ENCODE assay signal across 26 cellular contexts in the genomic region with DNA sequence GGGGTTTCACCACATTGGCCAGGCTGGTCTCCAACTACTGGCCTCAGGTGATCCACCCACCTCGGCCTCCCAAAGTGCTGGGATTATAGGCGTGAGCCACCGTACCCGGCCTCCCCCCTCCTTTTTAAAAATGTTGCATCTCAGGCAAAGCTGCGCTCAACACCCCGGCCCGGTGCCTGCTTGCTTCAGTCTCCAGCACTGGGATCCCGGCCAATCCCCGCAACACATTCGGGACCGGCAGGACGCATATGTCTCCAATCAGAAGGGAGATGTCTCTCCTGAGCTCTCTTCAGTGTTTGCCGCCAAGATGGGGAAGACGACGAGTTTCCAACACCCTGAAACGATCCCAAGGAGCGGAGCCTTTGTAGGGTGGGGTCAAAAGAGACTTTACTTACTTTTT. TPM values are rescaled to one million over a fixed set of nuclear protein-coding genes. Genes with fewer than 3 reads are reported as not detected.
DNase-seq lines count a peak whose midpoint lies in the region; ATAC-seq and TF ChIP-seq lines count a peak whose summit lies in the region.
"Had no signal": no experiment of that assay in that cellular context is flagged by ENCODE, and none has a peak within 500 bp of the region (broad histone marks: within the 10 kb centered on the region; RNA-seq: fewer than 3 reads in every experiment).

No MANE protein-coding gene starts in this region.

- H3K4me1 Mint-ChIP-seq in neural progenitor cell, result peaks cover 3% of the 10 kb centered on the region
- no peaks in the 10 kb centered on the region for H3K4me1 Mint-ChIP-seq in natural killer cell treated with Interleukin-12 subunit alpha and Interleukin-12 subunit beta and Interleukin-15 and Interleukin-18, amount 100 ng/mL, for 72 hours (ENCODE audit: low read depth in 2 of 2)
- H3K4me1 Mint-ChIP-seq: CD4-positive, alpha-beta memory T cell had no signal

- no peak overlapping the region for H3K4me3 ChIP-seq in left ventricle myocardium inferior
- H3K4me3 ChIP-seq in heart left ventricle, result no peak overlapping the region
- no peak overlapping the region for H3K4me3 ChIP-seq in neural progenitor cell
- H3K4me3 ChIP-seq in testis, result no peak overlapping the region
- H3K4me3 ChIP-seq: A549, BLaER1, GM12878, GM23248, HAP-1, MG63 had no signal

- peak overlapping the region; percentile 86 for H3K27ac Mint-ChIP-seq in neural progenitor cell
- no peak overlapping the region for H3K27ac Mint-ChIP-seq in natural killer cell treated with Interleukin-12 subunit alpha and Interleukin-12 subunit beta and Interleukin-15 and Interleukin-18, amount 100 ng/mL, for 72 hours
- H3K27ac Mint-ChIP-seq: CD4-positive, alpha-beta memory T cell had no signal

- H3K27ac ChIP-seq in left ventricle myocardium inferior (replicated peaks) (peak overlapping the region; percentile 76), heart left ventricle (peak overlapping the region in 5 of 12 donors; percentile 10 to 78 (median 64)), caudate nucleus (ENCODE audit: low read depth, low read length) (peak overlapping the region; percentile 94), neural progenitor cell (no peak overlapping the region), testis (peak overlapping the region; percentile 39 to 69)
- H3K27ac ChIP-seq: A549, GM23248, HL-60 had no signal

- peaks cover 3% of the 10 kb centered on the region for H3K36me3 Mint-ChIP-seq in neural progenitor cell
- H3K36me3 Mint-ChIP-seq in natural killer cell treated with Interleukin-12 subunit alpha and Interleukin-12 subunit beta and Interleukin-15 and Interleukin-18, amount 100 ng/mL, for 72 hours, result no peaks in the 10 kb centered on the region

- H3K36me3 ChIP-seq in left ventricle myocardium inferior, result no peaks in the 10 kb centered on the region
- peaks cover 0 to 4% (median 0%) of the 10 kb centered on the region in 9 donors for H3K36me3 ChIP-seq in heart left ventricle
- no peaks in the 10 kb centered on the region for H3K36me3 ChIP-seq in neural progenitor cell
- no peaks in the 10 kb centered on the region for H3K36me3 ChIP-seq in testis (ENCODE audit: low read depth, missing control alignments)
- H3K36me3 ChIP-seq: HAP-1, MG63 had no signal

- no peak overlapping the region for H2AFZ ChIP-seq in neural progenitor cell (replicated peaks)
- H2AFZ ChIP-seq: GM23248 had no signal

- no peak for TF ChIP-seq CTCF in left ventricle myocardium inferior (IDR thresholded peaks at IDR 0.05; ENCODE audit: borderline replicate concordance)
- no peak for TF ChIP-seq CTCF in heart left ventricle (IDR thresholded peaks at IDR 0.05)
- no peak for TF ChIP-seq CTCF in neural progenitor cell (IDR thresholded peaks at IDR 0.05)
- TF ChIP-seq CTCF in testis (IDR thresholded peaks at IDR 0.05), result no peak

- no peaks in the 10 kb centered on the region for H3K27me3 ChIP-seq in left ventricle myocardium inferior (ENCODE audit: low read depth)
- no peaks in the 10 kb centered on the region for H3K27me3 ChIP-seq in heart left ventricle
- H3K27me3 ChIP-seq in neural progenitor cell, result no peaks in the 10 kb centered on the region
- H3K27me3 ChIP-seq in testis, result no peaks in the 10 kb centered on the region
- H3K27me3 ChIP-seq: BLaER1, MG63 had no signal

- no peak overlapping the region for H3K9ac ChIP-seq in neural progenitor cell
- H3K9ac ChIP-seq: BLaER1, GM23248 had no signal

- DNase-seq in left ventricle myocardium inferior (no peak), heart left ventricle (no peak), caudate nucleus (lab: John Stamatoyannopoulos, UW) (peak in 3 of 61 donors; percentile 12 to 21 (median 15)), neural progenitor cell (ENCODE audit: low spot score) (no peak), testis (peak; percentile 50)
- no peak for DNase-seq in natural killer cell treated with Interleukin-12 subunit alpha and Interleukin-12 subunit beta and Interleukin-15 and Interleukin-18, amount 100 ng/mL, for 72 hours (ENCODE audit: low spot score)
- DNase-seq: CD4-positive, alpha-beta memory T cell; EL; GM23248; IMR-90; Kasumi-1; MG63; NCI-H1092 treated with DMSO at 0.1 percent for 48 hours; NCI-H146; NCI-H2029 treated with DMSO at 0.1 percent for 48 hours; NCI-H2171; NCI-H526; NK-92 treated with Interleukin-12 subunit alpha and Interleukin-12 subunit beta, amount 100 ng/mL, for 24 hours had no signal

- no peak overlapping the region for H3K4me3 Mint-ChIP-seq in neural progenitor cell
- no peak overlapping the region for H3K4me3 Mint-ChIP-seq in natural killer cell treated with Interleukin-12 subunit alpha and Interleukin-12 subunit beta and Interleukin-15 and Interleukin-18, amount 100 ng/mL, for 72 hours
- H3K4me3 Mint-ChIP-seq: CD4-positive, alpha-beta memory T cell had no signal

- H3K4me1 ChIP-seq in left ventricle myocardium inferior (no peaks in the 10 kb centered on the region), heart left ventricle (no peaks in the 10 kb centered on the region), neural progenitor cell (no peaks in the 10 kb centered on the region), testis (no peaks in the 10 kb centered on the region)
- H3K4me1 ChIP-seq: A549, HAP-1 had no signal

- intact Hi-C loops in left ventricle myocardium inferior (cut with micrococcal nuclease), result no loop called here
- intact Hi-C loops in heart left ventricle (cut with DNase I), result no loop called here
- intact Hi-C loops in testis (cut with DNase I; ENCODE audit: low total_unique reads), result no loop called here

- no peaks in the 10 kb centered on the region for H3K9me3 ChIP-seq in left ventricle myocardium inferior (replicated peaks)
- no peaks in the 10 kb centered on the region for H3K9me3 ChIP-seq in heart left ventricle
- H3K9me3 ChIP-seq in neural progenitor cell (ENCODE audit: low read depth), result no peaks in the 10 kb centered on the region
- H3K9me3 ChIP-seq in testis, result no peaks in the 10 kb centered on the region
- H3K9me3 ChIP-seq: A549, HAP-1, MG63 had no signal

- H3K9me3 Mint-ChIP-seq in neural progenitor cell, result peaks cover 4% of the 10 kb centered on the region
- H3K9me3 Mint-ChIP-seq in natural killer cell treated with Interleukin-12 subunit alpha and Interleukin-12 subunit beta and Interleukin-15 and Interleukin-18, amount 100 ng/mL, for 72 hours, result no peaks in the 10 kb centered on the region
- H3K9me3 Mint-ChIP-seq: CD4-positive, alpha-beta memory T cell had no signal

- no peaks in the 10 kb centered on the region for H3K79me2 ChIP-seq in neural progenitor cell (ENCODE audit: low read depth)

- ATAC-seq in heart left ventricle (no peak), HG03108 (IDR thresholded peaks at IDR 0.05; ENCODE audit: unreplicated experiment) (no peak)
- no peak for ATAC-seq in natural killer cell treated with Interleukin-12 subunit alpha and Interleukin-12 subunit beta and Interleukin-15 and Interleukin-18, amount 100 ng/mL, for 72 hours
- ATAC-seq: A549, GM12878 had no signal

- TF ChIP-seq POLR2A in heart left ventricle (IDR thresholded peaks at IDR 0.05) (no peak), testis (IDR thresholded peaks at IDR 0.05) (no peak)

- 82 to 86% (median 84%) methylated on average over 17 of the region's 17 CpGs for WGBS in heart left ventricle, 4 donors
- WGBS in testis, 2 donors, result 65 to 68% methylated on average over 17 of the region's 17 CpGs

- no peaks in the 10 kb centered on the region for H4K20me1 ChIP-seq in neural progenitor cell (ENCODE audit: low read depth)

- no peaks in the 10 kb centered on the region for H3F3A ChIP-seq in neural progenitor cell (ENCODE audit: low read depth)

- H3K27me3 Mint-ChIP-seq in neural progenitor cell (ENCODE audit: insufficient read depth, low read depth), result peaks cover 9% of the 10 kb centered on the region
- H3K27me3 Mint-ChIP-seq in natural killer cell treated with Interleukin-12 subunit alpha and Interleukin-12 subunit beta and Interleukin-15 and Interleukin-18, amount 100 ng/mL, for 72 hours, result no peaks in the 10 kb centered on the region
- H3K27me3 Mint-ChIP-seq: CD4-positive, alpha-beta memory T cell had no signal

- H3K4me2 ChIP-seq in neural progenitor cell, result no peak overlapping the region
- H3K4me2 ChIP-seq: A549 had no signal

RNA-seq across cellular contexts. Expression of a gene that starts 16.1 kb away (rescaled TPM):
- 46.6 TPM for total RNA-seq in left ventricle myocardium inferior
- 10 to 100 TPM; 13.9 to 46.4 (median 32.5) TPM for total RNA-seq in heart left ventricle
- polyA plus RNA-seq in heart left ventricle, result 10 to 100 TPM; 11.7 to 22.5 TPM
- 7.0 and 9.6 TPM in 2 replicates for total RNA-seq in neural progenitor cell (ENCODE audit: low replicate concordance)
- total RNA-seq in testis, result 10 to 100 TPM; 25.3 to 38.7 TPM
- 16.9 TPM for polyA plus RNA-seq in testis (ENCODE audit: insufficient read depth, low read depth, low replicate concordance)
- under 1 TPM; 0.26 to 0.59 TPM for total RNA-seq in natural killer cell treated with Interleukin-12 subunit alpha and Interleukin-12 subunit beta and Interleukin-15 and Interleukin-18, amount 100 ng/mL, for 72 hours
- total RNA-seq: HT1080 had no signal

RNA-seq across cellular contexts. Expression of a gene that starts 34.8 kb away (rescaled TPM):
- total RNA-seq in left ventricle myocardium inferior (195 TPM), heart left ventricle (100 to 1,000 TPM in 6 of 9 donors, 10 to 100 TPM in 3; 77.4 to 191 (median 142) TPM), neural progenitor cell (ENCODE audit: low replicate concordance) (2.7 and 4.2 TPM in 2 replicates), testis (10 to 100 TPM; 22.5 to 33.1 TPM)
- polyA plus RNA-seq in heart left ventricle (100 to 1,000 TPM; 112 to 168 TPM), testis (ENCODE audit: insufficient read depth, low read depth, low replicate concordance) (8.1 TPM)
- not detected for total RNA-seq in natural killer cell treated with Interleukin-12 subunit alpha and Interleukin-12 subunit beta and Interleukin-15 and Interleukin-18, amount 100 ng/mL, for 72 hours
- total RNA-seq: CD4-positive, alpha-beta memory T cell; HT1080; OCI-LY7 had no signal
- polyA plus RNA-seq: CD4-positive, alpha-beta memory T cell had no signal

RNA-seq across cellular contexts. Expression of a gene that starts 53.5 kb away (rescaled TPM):
- total RNA-seq in left ventricle myocardium inferior, result 22.6 TPM
- total RNA-seq in heart left ventricle, result 10 to 100 TPM; 16.4 to 33.3 (median 21.7) TPM
- 10 to 100 TPM; 31.2 to 63.7 TPM for polyA plus RNA-seq in heart left ventricle
- 6.1 and 28.5 TPM in 2 replicates for total RNA-seq in neural progenitor cell (ENCODE audit: low replicate concordance)
- total RNA-seq in testis, result 100 to 1,000 TPM; 126 to 160 TPM
- polyA plus RNA-seq in testis (ENCODE audit: insufficient read depth, low read depth, low replicate concordance), result 198 TPM
- 10 to 100 TPM; 30.5 to 91.6 TPM for total RNA-seq in natural killer cell treated with Interleukin-12 subunit alpha and Interleukin-12 subunit beta and Interleukin-15 and Interleukin-18, amount 100 ng/mL, for 72 hours
